Comparison of ENCODE assay signal across 8 cellular contexts in the genomic region with DNA sequence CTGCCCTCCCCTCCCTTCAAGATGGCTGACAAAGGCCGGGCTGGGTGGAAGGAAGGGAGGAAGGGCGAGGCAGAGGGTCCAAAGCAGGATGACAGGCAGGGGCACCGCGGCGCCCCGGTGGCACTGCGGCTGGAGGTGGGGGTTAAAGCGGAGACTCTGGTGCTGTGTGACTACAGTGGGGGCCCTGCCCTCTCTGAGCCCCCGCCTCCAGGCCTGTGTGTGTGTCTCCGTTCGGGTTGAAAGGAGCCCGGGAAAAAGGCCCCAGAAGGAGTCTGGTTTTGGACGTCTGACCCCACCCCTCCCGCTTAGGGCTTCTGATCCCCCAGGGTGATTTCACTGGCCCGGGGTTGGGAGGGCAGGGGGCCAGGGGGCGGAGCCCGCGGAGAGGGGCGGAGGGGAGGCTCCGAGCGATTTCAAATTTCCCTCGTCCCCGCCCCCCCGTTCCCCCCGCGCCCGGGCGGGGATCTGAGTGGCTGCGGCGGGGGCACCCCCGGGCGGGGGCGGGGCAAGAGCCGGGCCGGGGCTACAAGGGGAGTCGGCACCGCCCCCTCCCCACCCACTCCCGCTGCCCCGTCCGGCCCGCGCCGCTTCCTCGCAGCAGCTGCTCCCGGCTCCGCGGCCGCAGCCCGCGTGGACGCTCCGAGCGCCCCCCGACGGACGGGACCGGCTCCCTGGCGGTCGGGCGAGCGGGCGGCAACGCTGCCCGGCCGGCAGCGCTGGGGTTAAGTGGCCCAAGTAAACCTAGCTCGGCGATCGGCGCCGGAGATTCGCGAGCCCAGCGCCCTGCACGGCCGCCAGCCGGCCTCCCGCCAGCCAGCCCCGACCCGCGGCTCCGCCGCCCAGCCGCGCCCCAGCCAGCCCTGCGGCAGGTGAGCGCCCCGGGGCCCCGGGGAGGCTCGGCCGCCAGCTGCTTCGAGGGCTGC. TPM values are rescaled to one million over a fixed set of nuclear protein-coding genes. Genes with fewer than 3 reads are reported as not detected.
A peak's percentile ranks its signal among the peaks of the same experiment; 100 is the strongest.
DNase-seq lines count a peak whose midpoint lies in the region; ATAC-seq and TF ChIP-seq lines count a peak whose summit lies in the region.

A gene (plus strand): TSS at position 555 of the 923 bp plus-strand sequence. CDS start 17,939 bp downstream, outside the sequence.

- no peaks in the 10 kb centered on the region for H4K20me1 ChIP-seq in osteoblast (ENCODE audit: insufficient read depth, low read length)

- intact Hi-C loops in thyroid gland (cut with DNase I): no loop called here

- DNase-seq in COLO668 (lab: John Stamatoyannopoulos, UW; ENCODE audit: unreplicated experiment) (peak; percentile 88), SJCRH30 (peak; percentile 93 to 94), glomerular visceral epithelial cell (ENCODE audit: extremely low spot score) (peak; percentile 91), osteoblast (ENCODE audit: insufficient read length, low spot score, missing footprints) (peak; percentile 99), thyroid gland (peak; percentile 83 to 87)
- DNase-seq in Jurkat, Clone E6-1 (ENCODE audit: low read depth, low spot score): peak; percentile 45
- DNase-seq in activated naive CD4-positive, alpha-beta T cell treated with Interleukin-2 at 50 U/mL for 16 hours: peak; percentile 77

- TF ChIP-seq CTCF in osteoblast (IDR thresholded peaks at IDR 0.05; ENCODE audit: extremely low read depth, low read depth, low read length) (no peak), thyroid gland (IDR thresholded peaks at IDR 0.05) (peak in 3 of 6 experiments; percentile 29 to 42 (median 40))

- H3K9me3 ChIP-seq in SJCRH30 (replicated peaks) (no peaks in the 10 kb centered on the region), osteoblast (ENCODE audit: low read depth, low read length) (no peaks in the 10 kb centered on the region), thyroid gland (no peaks in the 10 kb centered on the region)

- H3K4me2 ChIP-seq in osteoblast (ENCODE audit: insufficient read depth, low read length): peak within 1 kb of the TSS; percentile 95

- peak within 1 kb of the TSS; percentile 18; the same call in 1 of the 2 replicates for H3K27ac ChIP-seq in SJCRH30
- H3K27ac ChIP-seq in osteoblast (ENCODE audit: low read depth, low read length): no peak within 1 kb of the TSS
- H3K27ac ChIP-seq in thyroid gland: peak within 1 kb of the TSS in 2 of 3 donors; percentile 37 to 41

- H3K36me3 ChIP-seq in SJCRH30: no peaks in the 10 kb centered on the region
- no peaks in the 10 kb centered on the region for H3K36me3 ChIP-seq in osteoblast (ENCODE audit: insufficient read depth, low read length)
- no peaks in the 10 kb centered on the region for H3K36me3 ChIP-seq in thyroid gland

- H3K27me3 ChIP-seq in SJCRH30 (no peaks in the 10 kb centered on the region), osteoblast (ENCODE audit: insufficient read depth, low read length) (no peaks in the 10 kb centered on the region), thyroid gland (no peaks in the 10 kb centered on the region)

- 4% methylated on average over 15 of the region's 92 CpGs; no CpG with 5 or more reads in 1 of the 2 donors for WGBS in thyroid gland, 2 donors

- peak in 1 of 2 donors; percentile 56 for TF ChIP-seq POLR2A in thyroid gland (IDR thresholded peaks at IDR 0.05)

- H3K4me1 ChIP-seq in SJCRH30 (no peaks in the 10 kb centered on the region), osteoblast (ENCODE audit: insufficient read depth, low read length) (peaks cover 6% of the 10 kb centered on the region), thyroid gland (peaks cover 16 to 18% of the 10 kb centered on the region in 2 donors)

- peak within 1 kb of the TSS; percentile 57 for H3K4me3 ChIP-seq in Jurkat, Clone E6-1 (ENCODE audit: low read length)
- H3K4me3 ChIP-seq in SJCRH30 (peak within 1 kb of the TSS; percentile 64), osteoblast (ENCODE audit: insufficient read depth, low read length) (peak within 1 kb of the TSS; percentile 87), thyroid gland (replicated peaks in 1 of 3) (peak within 1 kb of the TSS; percentile 67 to 89 (median 76))

- peaks cover 25% of the 10 kb centered on the region for H3K79me2 ChIP-seq in osteoblast (ENCODE audit: insufficient read depth, low read length)

- peak; percentile 41 for ATAC-seq in GM19468 (IDR thresholded peaks at IDR 0.05; ENCODE audit: extremely low read depth, unreplicated experiment)

- H2AFZ ChIP-seq in osteoblast (ENCODE audit: low read length): peak within 1 kb of the TSS; percentile 85

RNA-seq across cellular contexts. Expression of the gene that starts here (rescaled TPM):
- 11.3 TPM for polyA plus RNA-seq in Jurkat, Clone E6-1 (2012; ENCODE audit: insufficient read depth, insufficient read length)
- 15.6 TPM in 2 replicates for total RNA-seq in SJCRH30 (2014; rRNA removed; shearing (Covaris generic))
- 2.4 and 2.5 TPM in 2 replicates for total RNA-seq in osteoblast
- total RNA-seq in thyroid gland: 1 to 10 TPM; 2.2 to 2.7 (median 2.3) TPM

Comparison
In these comparisons a context has a peak if more than half of its experiments do, and no peak if none do; other contexts are left out.
1. DNase-seq: peak in every context shown above with its lines; median percentile 99 in osteoblast; 94 in SJCRH30; 91 in glomerular visceral epithelial cell; 88 in COLO668; 85 in thyroid gland; 77 in activated naive CD4-positive, alpha-beta T cell treated with Interleukin-2 at 50 U/mL for 16 hours; 45 in Jurkat, Clone E6-1.